In the genomic region with DNA sequence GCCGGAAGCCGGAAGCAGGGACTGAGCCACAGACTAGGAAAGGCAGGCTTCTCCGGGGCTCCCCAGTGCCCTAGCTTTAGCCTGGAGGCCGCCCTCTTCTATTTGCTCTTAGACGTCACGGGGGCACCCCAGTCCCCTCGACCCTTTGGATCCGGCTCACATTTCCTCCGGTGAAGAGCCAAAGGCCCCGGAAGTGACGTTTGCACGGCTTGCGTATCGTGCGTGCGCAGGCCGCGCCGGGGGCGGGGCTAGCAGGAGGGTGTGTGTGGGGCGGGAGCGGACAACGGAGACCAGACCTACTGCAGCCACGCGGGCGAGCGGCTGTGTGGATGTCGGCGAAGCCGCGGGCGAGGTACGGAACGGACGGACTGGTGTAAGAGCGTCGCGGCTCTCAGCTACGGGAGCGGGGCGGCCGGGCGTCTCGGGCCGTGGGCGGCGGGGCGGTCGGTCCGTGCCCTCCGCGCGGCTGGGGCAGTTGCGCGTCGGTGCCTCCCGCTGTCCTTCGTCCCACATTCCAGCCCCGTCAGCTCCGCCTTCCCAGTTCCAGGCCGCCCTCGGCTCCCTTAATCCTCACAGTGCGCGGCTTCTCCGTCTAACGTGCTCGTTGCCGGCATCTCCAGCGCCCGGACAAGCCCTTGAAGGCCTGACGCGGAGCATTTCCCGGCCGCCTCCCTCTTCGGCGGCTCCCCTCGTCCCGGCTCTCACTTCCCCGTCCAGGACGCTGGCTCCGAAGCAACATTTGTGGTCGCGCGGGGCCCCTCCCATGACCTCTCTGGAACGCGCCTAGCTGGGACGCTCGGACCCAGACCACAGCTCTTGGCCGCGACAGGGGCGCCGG, we compare ENCODE assay signal across 1 cellular context.
A peak's percentile ranks its signal among the peaks of the same experiment; 100 is the strongest.
TF ChIP-seq lines count a peak whose summit lies in the region.

No MANE protein-coding gene starts in this region.

TF ChIP-seq in IMR-90, 13 proteins besides CTCF, POLR2A, EP300 and RAD21 (continued from another document):
- peak; percentile 88 for TF ChIP-seq USF2 (IDR thresholded peaks at IDR 0.05; ENCODE audit: low read depth, low read length)
